Comparison of ENCODE assay signal across 18 cellular contexts in genomic region chr3:126418256-126418530, GRCh38. TPM values are rescaled to one million over a fixed set of nuclear protein-coding genes. Genes with fewer than 3 reads are reported as not detected.
DNase-seq lines count a peak whose midpoint lies in the region; ATAC-seq and TF ChIP-seq lines count a peak whose summit lies in the region.
"Had no signal": no experiment of that assay in that cellular context is flagged by ENCODE, and none has a peak within 500 bp of the region (broad histone marks: within the 10 kb centered on the region; RNA-seq: fewer than 3 reads in every experiment).

No MANE protein-coding gene starts in this region.

- TF ChIP-seq CTCF in SK-N-SH (IDR thresholded peaks at IDR 0.05) (no peak), RWPE2 (IDR thresholded peaks at IDR 0.05; ENCODE audit: poor library complexity, severe bottlenecking) (no peak), osteoblast (IDR thresholded peaks at IDR 0.05; ENCODE audit: extremely low read depth, low read depth, low read length) (no peak), type B pancreatic cell (conservative IDR thresholded peaks at IDR 0.05) (no peak)

- DNase-seq in SK-N-SH: peak; percentile 12
- DNase-seq in RWPE2 (ENCODE audit: low spot score): peak; percentile 28
- peak; percentile 66 for DNase-seq in osteoblast (ENCODE audit: insufficient read length, low spot score, missing footprints)
- peak; percentile 64 for DNase-seq in type B pancreatic cell (ENCODE audit: extremely low spot score, unreplicated experiment)
- DNase-seq in KBM-7: no peak
- DNase-seq: AML-193; CD4-positive, alpha-beta T cell; HFFc6; IMR-90 had no signal

- no peak overlapping the region for H3K4me3 Mint-ChIP-seq in type B pancreatic cell
- H3K4me3 Mint-ChIP-seq: CD4-positive, alpha-beta T cell; GM23338; HFFc6 had no signal

- H4K20me1 ChIP-seq in SK-N-SH (ENCODE audit: insufficient read depth) (no peaks in the 10 kb centered on the region), osteoblast (ENCODE audit: insufficient read depth, low read length) (no peaks in the 10 kb centered on the region)

- TF ChIP-seq RAD21 in SK-N-SH (IDR thresholded peaks at IDR 0.05; ENCODE audit: low read length): no peak

- H3K27ac ChIP-seq in SK-N-SH (ENCODE audit: low read depth in 2 of 2, low read length in 1 of 2): no peak overlapping the region
- H3K27ac ChIP-seq in RWPE2 (ENCODE audit: poor library complexity, severe bottlenecking): no peak overlapping the region
- H3K27ac ChIP-seq in osteoblast (ENCODE audit: low read depth, low read length): no peak overlapping the region
- H3K27ac ChIP-seq: 22Rv1, A549, C4-2B had no signal

- no peaks in the 10 kb centered on the region for H3K36me3 Mint-ChIP-seq in type B pancreatic cell

- H3K79me2 ChIP-seq in SK-N-SH (ENCODE audit: insufficient read depth): no peaks in the 10 kb centered on the region
- H3K79me2 ChIP-seq in osteoblast (ENCODE audit: insufficient read depth, low read length): no peaks in the 10 kb centered on the region

- H3K4me2 ChIP-seq in SK-N-SH (no peak overlapping the region), osteoblast (ENCODE audit: insufficient read depth, low read length) (no peak overlapping the region)
- H3K4me2 ChIP-seq: A549, GM23338 had no signal

- no peaks in the 10 kb centered on the region for H3K36me3 ChIP-seq in SK-N-SH (replicated peaks in 1 of 2; ENCODE audit: control insufficient read depth in 1 of 2, insufficient read depth in 2 of 2, low read length in 1 of 2)
- H3K36me3 ChIP-seq in RWPE2 (ENCODE audit: low read depth): no peaks in the 10 kb centered on the region
- H3K36me3 ChIP-seq in osteoblast (ENCODE audit: insufficient read depth, low read length): no peaks in the 10 kb centered on the region

- no peaks in the 10 kb centered on the region for H3K9me3 Mint-ChIP-seq in type B pancreatic cell
- H3K9me3 Mint-ChIP-seq: CD4-positive, alpha-beta T cell; GM23338; HFFc6 had no signal

- in situ Hi-C loops in KBM-7 (cut with MboI; ENCODE audit: low pct_unique_long_range_greater_than_20kb, low sequenced_read_pairs): no loop called here

- 90% methylated on average over 2 of the region's 6 CpGs for WGBS in SK-N-SH (ENCODE audit: low lambda C conversion rate)

- H3K9me2 ChIP-seq in SK-N-SH: no peaks in the 10 kb centered on the region

- H3K27me3 ChIP-seq in SK-N-SH (ENCODE audit: insufficient read depth) (no peaks in the 10 kb centered on the region), RWPE2 (ENCODE audit: insufficient read depth, poor library complexity, severe bottlenecking) (peaks cover 4% of the 10 kb centered on the region), osteoblast (ENCODE audit: insufficient read depth, low read length) (peaks cover 24% of the 10 kb centered on the region)

- no peaks in the 10 kb centered on the region for H3K9me3 ChIP-seq in SK-N-SH
- H3K9me3 ChIP-seq in RWPE2 (ENCODE audit: severe bottlenecking): no peaks in the 10 kb centered on the region
- H3K9me3 ChIP-seq in osteoblast (ENCODE audit: low read depth, low read length): no peaks in the 10 kb centered on the region
- H3K9me3 ChIP-seq: A549, Caco-2 had no signal

- no peaks in the 10 kb centered on the region for H3F3A ChIP-seq in SK-N-SH (replicated peaks; ENCODE audit: insufficient read depth)

- no peak overlapping the region for H3K27ac Mint-ChIP-seq in type B pancreatic cell
- H3K27ac Mint-ChIP-seq: CD4-positive, alpha-beta T cell; GM23338; HFFc6 had no signal

- peaks cover 0 to 9% of the 10 kb centered on the region in 2 experiments; a peak in 1 of 4 replicates for H3K4me1 ChIP-seq in SK-N-SH (ENCODE audit: control insufficient read depth in 1 of 2, insufficient read depth in 2 of 2, low read depth in 1 of 2, low read length in 1 of 2)
- peaks cover 11% of the 10 kb centered on the region for H3K4me1 ChIP-seq in RWPE2 (ENCODE audit: insufficient read depth, poor library complexity, severe bottlenecking)
- no peaks in the 10 kb centered on the region for H3K4me1 ChIP-seq in osteoblast (ENCODE audit: insufficient read depth, low read length)
- H3K4me1 ChIP-seq: A549 had no signal

- H2AFZ ChIP-seq in SK-N-SH (ENCODE audit: low read depth): no peak overlapping the region
- H2AFZ ChIP-seq in osteoblast (ENCODE audit: low read length): no peak overlapping the region
- H2AFZ ChIP-seq: GM23338 had no signal

- no peak for TF ChIP-seq EP300 in SK-N-SH (IDR thresholded peaks at IDR 0.05; ENCODE audit: borderline replicate concordance in 1 of 2, low read depth in 1 of 2, low read length in 1 of 2)

- H3K4me3 ChIP-seq in SK-N-SH (ENCODE audit: low read depth in 2 of 2, low read length in 1 of 2) (no peak overlapping the region), RWPE2 (ENCODE audit: severe bottlenecking) (no peak overlapping the region), osteoblast (ENCODE audit: insufficient read depth, low read length) (no peak overlapping the region)
- H3K4me3 ChIP-seq: A549, GM23338 had no signal

- POLR2A ChIA-PET in SK-N-SH (lab: Yijun Ruan, JAX): no interaction called here

- H3K9ac ChIP-seq in SK-N-SH: no peak overlapping the region

- no peaks in the 10 kb centered on the region for H3K27me3 Mint-ChIP-seq in type B pancreatic cell

- ATAC-seq in SK-N-SH treated with all-trans-retinoic acid at 6 μM for 48 hours (no peak), RWPE2 (ENCODE audit: low read depth) (no peak), GM19467 (IDR thresholded peaks at IDR 0.05; ENCODE audit: unreplicated experiment) (no peak)
- ATAC-seq: A549, GM23338, HCT116 had no signal

- peaks cover 9% of the 10 kb centered on the region for H3K4me1 Mint-ChIP-seq in type B pancreatic cell (ENCODE audit: unreplicated experiment)

- CTCF ChIA-PET in SK-N-SH (lab: Yijun Ruan, JAX): interaction anchor here (2.1 kb wide), 1 partner anchor 28 kb away, joined by 13 read pairs; no protein-coding TSS in a partner anchor

TF ChIP-seq in SK-N-SH, 30 proteins besides CTCF, POLR2A, EP300 and RAD21:
- TF ChIP-seq NFIC (IDR thresholded peaks at IDR 0.05; ENCODE audit: borderline replicate concordance) (no peak), MEF2A (IDR thresholded peaks at IDR 0.05; ENCODE audit: borderline replicate concordance, low read depth) (no peak), PBX3 (IDR thresholded peaks at IDR 0.05) (no peak), POLR2AphosphoS5 (IDR thresholded peaks at IDR 0.05; ENCODE audit: low read depth, low read length) (no peak), CHD2 (IDR thresholded peaks at IDR 0.05; ENCODE audit: low read length, partially characterized antibody) (no peak), MXI1 (IDR thresholded peaks at IDR 0.05; ENCODE audit: low read depth, low read length) (no peak)

TF ChIP-seq in SK-N-SH treated with all-trans-retinoic acid at 6 μM for 48 hours, 23 proteins besides CTCF, POLR2A, EP300 and RAD21:
- TF ChIP-seq RARB (CRISPR knock-in tag; IDR thresholded peaks at IDR 0.05) (no peak), BACH2 (CRISPR knock-in tag; IDR thresholded peaks at IDR 0.05; ENCODE audit: borderline replicate concordance) (no peak), ZNF565 (CRISPR knock-in tag; conservative IDR thresholded peaks at IDR 0.05; ENCODE audit: low read depth) (no peak), ZFP30 (CRISPR knock-in tag; IDR thresholded peaks at IDR 0.05) (no peak), GLIS3 (CRISPR knock-in tag; IDR thresholded peaks at IDR 0.05) (no peak), TOX (CRISPR knock-in tag; IDR thresholded peaks at IDR 0.05; ENCODE audit: borderline replicate concordance) (no peak), ZC3H10 (CRISPR knock-in tag; IDR thresholded peaks at IDR 0.05) (no peak), ZNF70 (CRISPR knock-in tag; IDR thresholded peaks at IDR 0.05) (no peak), SNAI2 (CRISPR knock-in tag; IDR thresholded peaks at IDR 0.05) (no peak)
- TF ChIP-seq, protein P1, sequence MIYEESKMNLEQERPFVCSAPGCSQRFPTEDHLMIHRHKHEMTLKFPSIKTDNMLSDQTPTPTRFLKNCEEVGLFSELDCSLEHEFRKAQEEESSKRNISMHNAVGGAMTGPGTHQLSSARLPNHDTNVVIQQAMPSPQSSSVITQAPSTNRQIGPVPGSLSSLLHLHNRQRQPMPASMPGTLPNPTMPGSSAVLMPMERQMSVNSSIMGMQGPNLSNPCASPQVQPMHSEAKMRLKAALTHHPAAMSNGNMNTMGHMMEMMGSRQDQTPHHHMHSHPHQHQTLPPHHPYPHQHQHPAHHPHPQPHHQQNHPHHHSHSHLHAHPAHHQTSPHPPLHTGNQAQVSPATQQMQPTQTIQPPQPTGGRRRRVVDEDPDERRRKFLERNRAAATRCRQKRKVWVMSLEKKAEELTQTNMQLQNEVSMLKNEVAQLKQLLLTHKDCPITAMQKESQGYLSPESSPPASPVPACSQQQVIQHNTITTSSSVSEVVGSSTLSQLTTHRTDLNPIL (CRISPR knock-in tag; IDR thresholded peaks at IDR 0.05; ENCODE audit: low read depth): no peak
- TF ChIP-seq, protein P2, sequence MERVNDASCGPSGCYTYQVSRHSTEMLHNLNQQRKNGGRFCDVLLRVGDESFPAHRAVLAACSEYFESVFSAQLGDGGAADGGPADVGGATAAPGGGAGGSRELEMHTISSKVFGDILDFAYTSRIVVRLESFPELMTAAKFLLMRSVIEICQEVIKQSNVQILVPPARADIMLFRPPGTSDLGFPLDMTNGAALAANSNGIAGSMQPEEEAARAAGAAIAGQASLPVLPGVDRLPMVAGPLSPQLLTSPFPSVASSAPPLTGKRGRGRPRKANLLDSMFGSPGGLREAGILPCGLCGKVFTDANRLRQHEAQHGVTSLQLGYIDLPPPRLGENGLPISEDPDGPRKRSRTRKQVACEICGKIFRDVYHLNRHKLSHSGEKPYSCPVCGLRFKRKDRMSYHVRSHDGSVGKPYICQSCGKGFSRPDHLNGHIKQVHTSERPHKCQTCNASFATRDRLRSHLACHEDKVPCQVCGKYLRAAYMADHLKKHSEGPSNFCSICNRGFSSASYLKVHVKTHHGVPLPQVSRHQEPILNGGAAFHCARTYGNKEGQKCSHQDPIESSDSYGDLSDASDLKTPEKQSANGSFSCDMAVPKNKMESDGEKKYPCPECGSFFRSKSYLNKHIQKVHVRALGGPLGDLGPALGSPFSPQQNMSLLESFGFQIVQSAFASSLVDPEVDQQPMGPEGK (CRISPR knock-in tag; IDR thresholded peaks at IDR 0.05; ENCODE audit: borderline replicate concordance): no peak
TF ChIP-seq in SK-N-SH treated with all-trans-retinoic acid at 6 μM for 48 hours: peak in this region for 0.

RNA-seq across cellular contexts. Expression of gene CFAP100, which starts 23.5 kb away (rescaled TPM):
- polyA plus RNA-seq in SK-N-SH (2012; rRNA removed): not detected in 2 replicates
- not detected in 2 replicates for polyA plus RNA-seq in SK-N-SH (2012; cell fraction: cytosol; rRNA removed)
- polyA plus RNA-seq in SK-N-SH (2012; cell fraction: nucleus; rRNA removed): not detected in 2 replicates
- total RNA-seq in osteoblast (not detected in 2 replicates), type B pancreatic cell (ENCODE audit: low replicate concordance) (4.3 TPM in 1 of 2 replicates, not detected in the other)
- total RNA-seq: Caco-2; CD4-positive, alpha-beta T cell; HFFc6; IMR-90 had no signal
- polyA plus RNA-seq: A549, BJ, GM23338, IMR-90 had no signal

RNA-seq across cellular contexts. Expression of gene ZXDC, which starts 57.5 kb away (rescaled TPM):
- polyA plus RNA-seq in SK-N-SH (2012; rRNA removed): 8.5 and 9.1 TPM in 2 replicates
- polyA plus RNA-seq in SK-N-SH (2012; cell fraction: cytosol; rRNA removed): 4.4 and 6.4 TPM in 2 replicates
- 25.7 and 27.7 TPM in 2 replicates for polyA plus RNA-seq in SK-N-SH (2012; cell fraction: nucleus; rRNA removed)
- 26.8 and 27.1 TPM in 2 replicates for total RNA-seq in osteoblast
- total RNA-seq in type B pancreatic cell (ENCODE audit: low replicate concordance): 29.0 and 30.0 TPM in 2 replicates
